ENCODE assay signal across 22 cellular contexts in the genomic region with DNA sequence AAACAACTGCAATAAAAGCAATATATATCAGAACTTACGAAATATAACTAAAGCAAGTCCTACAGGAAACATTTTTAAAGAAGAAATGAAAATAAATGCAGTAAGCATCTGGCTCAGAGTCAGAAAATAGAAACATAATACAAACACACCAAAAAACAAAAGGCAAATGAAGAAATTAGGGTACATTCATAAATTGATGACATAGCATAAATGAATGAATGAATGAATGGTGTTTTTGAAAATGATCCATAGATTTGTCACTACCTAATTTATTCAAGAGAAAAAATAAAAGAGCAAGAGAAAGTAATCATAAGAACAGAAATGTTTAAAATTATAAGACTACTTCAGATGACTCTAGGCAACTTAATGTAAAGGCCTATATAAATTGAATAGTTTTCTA.
"Had no signal": no experiment of that assay in that cellular context is flagged by ENCODE, and none has a peak within 500 bp of the region (broad histone marks: within the 10 kb centered on the region; RNA-seq: fewer than 3 reads in every experiment).

No MANE protein-coding gene starts in this region.

- H3K79me2 ChIP-seq: hepatocyte had no signal

- FAIRE-seq: colon, endothelial cell of umbilical vein, keratinocyte had no signal

- H3K4me1 ChIP-seq: esophagus muscularis mucosa, foreskin keratinocyte, gastroesophageal sphincter, heart left ventricle, left lung, lower lobe of right lung had no signal

- H3K27ac ChIP-seq: coronary artery, dorsolateral prefrontal cortex, esophagus muscularis mucosa, foreskin keratinocyte, gastroesophageal sphincter, heart left ventricle, hepatocyte, left lung, lower lobe of right lung had no signal

- H3K4me2 ChIP-seq: hepatocyte had no signal

- H3K4me3 ChIP-seq: coronary artery, dorsolateral prefrontal cortex, esophagus muscularis mucosa, gastroesophageal sphincter, heart left ventricle, hepatocyte, left lung, lower lobe of right lung, mucosa of descending colon had no signal

- H3K27me3 ChIP-seq: dorsolateral prefrontal cortex, esophagus muscularis mucosa, foreskin keratinocyte, gastroesophageal sphincter, heart left ventricle, hepatocyte, left lung had no signal

- ATAC-seq: foreskin keratinocyte, gastroesophageal sphincter, heart left ventricle, left cardiac atrium, left lung, left ventricle myocardium superior, lower lobe of right lung, mucosa of descending colon had no signal

- H3K9me3 ChIP-seq: esophagus muscularis mucosa, gastroesophageal sphincter, heart left ventricle, left lung, lower lobe of right lung, mucosa of descending colon had no signal

- H2AFZ ChIP-seq: hepatocyte had no signal

- H3K36me3 ChIP-seq: esophagus muscularis mucosa, gastroesophageal sphincter, heart left ventricle, left lung, lower lobe of right lung had no signal

- DNase-seq: dermis blood vessel endothelial cell; dorsolateral prefrontal cortex; effector CD4-positive, alpha-beta T cell; effector memory CD4-positive, alpha-beta T cell; foreskin keratinocyte; heart left ventricle; hypothalamus; immature natural killer cell; left cardiac atrium; left lung; left ventricle myocardium superior; lower lobe of right lung; mesenchymal stem cell; mucosa of descending colon; naive B cell had no signal
